ENCODE assay signal across 2 cellular contexts in genomic region chr7:2381227-2381626, GRCh38.
TF ChIP-seq lines count a peak whose summit lies in the region.

No MANE protein-coding gene starts in this region.

TF ChIP-seq in HepG2, 621 proteins besides CTCF, POLR2A, EP300 and RAD21:
- TF ChIP-seq SMAD3 (CRISPR knock-in tag; IDR thresholded peaks at IDR 0.05) = no peak
- no peak for TF ChIP-seq ZNF576 (CRISPR knock-in tag; IDR thresholded peaks at IDR 0.05)
- TF ChIP-seq RBM22 (optimal IDR thresholded peaks at IDR 0.05; ENCODE audit: low read length) = peak; percentile 50
- no peak for TF ChIP-seq BHLHE40 (IDR thresholded peaks at IDR 0.05; ENCODE audit: low read length)
- TF ChIP-seq SP1 (IDR thresholded peaks at IDR 0.05) = no peak
- TF ChIP-seq SP1 (CRISPR knock-in tag; IDR thresholded peaks at IDR 0.05) = no peak
- no peak for TF ChIP-seq ISX (CRISPR knock-in tag; conservative IDR thresholded peaks at IDR 0.05)
- no peak for TF ChIP-seq HOXA3 (CRISPR knock-in tag; IDR thresholded peaks at IDR 0.05)

TF ChIP-seq in GM23338, 12 proteins besides CTCF, POLR2A, EP300 and RAD21:
- TF ChIP-seq JUNB (IDR thresholded peaks at IDR 0.05; ENCODE audit: unreplicated experiment) (no peak), ZNF462 (CRISPR knock-in tag; IDR thresholded peaks at IDR 0.05) (no peak)
